ENCODE assay signal across 23 cellular contexts in genomic region chr1:18358600-18358999, GRCh38.
DNase-seq lines count a peak whose midpoint lies in the region; ATAC-seq, FAIRE-seq and TF ChIP-seq lines count a peak whose summit lies in the region.
"Had no signal": no experiment of that assay in that cellular context is flagged by ENCODE, and none has a peak within 500 bp of the region (broad histone marks: within the 10 kb centered on the region; RNA-seq: fewer than 3 reads in every experiment).

No MANE protein-coding gene starts in this region.

- no peak overlapping the region for H3K27ac ChIP-seq in HepG2 (ENCODE audit: extremely low read length, insufficient read depth, low read length)
- no peak overlapping the region for H3K27ac ChIP-seq in right lobe of liver
- no peak overlapping the region for H3K27ac ChIP-seq in HEK293 (ENCODE audit: extremely low read depth, low read depth, low read length)
- no peak overlapping the region for H3K27ac ChIP-seq in K562 (ENCODE audit: extremely low read depth, low read depth, low read length)
- H3K27ac ChIP-seq: 22Rv1; BLaER1 treated with 17β-estradiol and CSF1 and Interleukin-3, amounts not matched to agents 10 nM and 100 nM; C4-2B had no signal

- ATAC-seq in HepG2, result no peak
- no peak for ATAC-seq in right lobe of liver
- ATAC-seq in K562, result no peak
- ATAC-seq in T-helper 17 cell, result no peak
- ATAC-seq: CD8-positive, alpha-beta T cell; GM12878 had no signal

- in situ Hi-C loops in HepG2 (cut with HindIII; ENCODE audit: extremely low pct_ligation_motif_present, low pct_unique_long_range_greater_than_20kb) (no loop called here), K562 (cut with MboI) (no loop called here), G401 (cut with HindIII; ENCODE audit: low sequenced_read_pairs) (no loop called here)

- H3K36me3 ChIP-seq in HepG2 (replicated peaks in 1 of 2; ENCODE audit: control insufficient read depth in 1 of 2, insufficient read depth in 2 of 2, low read length in 2 of 2) (no peaks in the 10 kb centered on the region), right lobe of liver (no peaks in the 10 kb centered on the region), HEK293 (ENCODE audit: control insufficient read depth in 2 of 2, insufficient read depth in 1 of 2, low read length in 2 of 2) (no peaks in the 10 kb centered on the region), K562 (ENCODE audit: control insufficient read depth, insufficient read depth, low read length) (no peaks in the 10 kb centered on the region)
- H3K36me3 ChIP-seq: BLaER1 treated with 17β-estradiol and CSF1 and Interleukin-3, amounts not matched to agents 10 nM and 100 nM had no signal

- TF ChIP-seq POLR2A in HepG2 (IDR thresholded peaks at IDR 0.05; ENCODE audit: insufficient read depth in 1 of 2, low read depth in 2 of 2, low read length in 2 of 2) (no peak), right lobe of liver (IDR thresholded peaks at IDR 0.05) (no peak), K562 (conservative IDR thresholded peaks at IDR 0.05) (no peak)

- H3K4me1 Mint-ChIP-seq in neural crest cell (no peaks in the 10 kb centered on the region), T-helper 17 cell (no peaks in the 10 kb centered on the region)
- H3K4me1 Mint-ChIP-seq: B cell had no signal

- TF ChIP-seq RAD21 in HepG2 (CRISPR knock-in tag; IDR thresholded peaks at IDR 0.05), result no peak
- TF ChIP-seq RAD21 in K562 (CRISPR knock-in tag; conservative IDR thresholded peaks at IDR 0.05 in 1 of 2, IDR thresholded peaks at IDR 0.05 in 1 of 2), result no peak

- POLR2A ChIA-PET in HepG2 (lab: Yijun Ruan, JAX), result no interaction called here
- POLR2A ChIA-PET in HEK293 (lab: Yijun Ruan, JAX), result no interaction called here
- POLR2A ChIA-PET in K562 (lab: Yijun Ruan, JAX), result no interaction called here

- intact Hi-C loops in HepG2 (cut with micrococcal nuclease; ENCODE audit: unreplicated experiment), result no loop called here
- intact Hi-C loops in right lobe of liver (cut with DNase I), result no loop called here
- intact Hi-C loops in K562 (cut with micrococcal nuclease), result no loop called here

- H3K79me2 ChIP-seq in HepG2 (ENCODE audit: insufficient read depth, low read length) (no peaks in the 10 kb centered on the region), K562 (ENCODE audit: control insufficient read depth, insufficient read depth, low read length) (no peaks in the 10 kb centered on the region)

- BruUV-seq in HepG2 (replicated peaks; lab: Mats Ljungman, UMichigan) (no TSS peak), K562 (replicated peaks; lab: Mats Ljungman, UMichigan) (no TSS peak)

- H3K9ac ChIP-seq in HepG2 (ENCODE audit: insufficient read depth, low read depth, low read length) (no peak overlapping the region), K562 (ENCODE audit: insufficient read depth in 1 of 2, low read depth in 2 of 2, low read length in 2 of 2) (no peak overlapping the region)
- H3K9ac ChIP-seq: BLaER1 treated with 17β-estradiol and CSF1 and Interleukin-3, amounts not matched to agents 10 nM and 100 nM had no signal

- no peak for DNase-seq in HepG2 (ENCODE audit: low spot score)
- DNase-seq in right lobe of liver, result no peak
- DNase-seq in K562 (ENCODE audit: extremely low read depth in 1 of 4, low spot score in 3 of 4), result no peak
- DNase-seq in neural crest cell (ENCODE audit: low read depth, low spot score), result no peak
- no peak for DNase-seq in T-helper 17 cell
- no peak for DNase-seq in G401 (ENCODE audit: low spot score)
- no peak for DNase-seq in RPMI8226
- DNase-seq: AML-193; Caco-2; Calu3; CD4-positive, alpha-beta T cell; CD8-positive, alpha-beta T cell; DMS79 treated with DMSO at 0.1 percent for 48 hours; GDM1 had no signal

- TF ChIP-seq EP300 in HepG2 (IDR thresholded peaks at IDR 0.05; ENCODE audit: low read depth in 2 of 2, low read length in 2 of 2), result no peak
- no peak for TF ChIP-seq EP300 in HepG2 (CRISPR knock-in tag; IDR thresholded peaks at IDR 0.05; ENCODE audit: borderline replicate concordance)
- TF ChIP-seq EP300 in K562 (IDR thresholded peaks at IDR 0.05; ENCODE audit: low read length), result no peak

- peaks cover 2 to 17% of the 10 kb centered on the region in 2 experiments; a peak in 3 of 5 replicates for H3K27me3 ChIP-seq in HepG2 (ENCODE audit: control insufficient read depth in 1 of 2, insufficient read depth in 2 of 2, low read length in 2 of 2)
- no peaks in the 10 kb centered on the region for H3K27me3 ChIP-seq in right lobe of liver
- peaks cover 0 to 24% of the 10 kb centered on the region in 2 experiments; a peak in 3 of 5 replicates for H3K27me3 ChIP-seq in K562 (ENCODE audit: control insufficient read depth in 2 of 2, insufficient read depth in 2 of 2, low read length in 2 of 2)
- H3K27me3 ChIP-seq: BLaER1 treated with 17β-estradiol and CSF1 and Interleukin-3, amounts not matched to agents 10 nM and 100 nM had no signal

- WGBS in HepG2 (ENCODE audit: low lambda C conversion rate), result 0% methylated on average over 1 of the region's 1 CpG
- WGBS in right lobe of liver (ENCODE audit: insufficient coverage, low coverage, low lambda C conversion rate, missing lambda C conversion rate), result 27% methylated on average over 1 of the region's 1 CpG
- 4% methylated on average over 1 of the region's 1 CpG for WGBS in K562 (ENCODE audit: insufficient coverage, low coverage, missing lambda C conversion rate)

- no peaks in the 10 kb centered on the region for H3K9me3 ChIP-seq in HepG2 (ENCODE audit: low read length)
- H3K9me3 ChIP-seq in right lobe of liver, result no peaks in the 10 kb centered on the region
- no peaks in the 10 kb centered on the region for H3K9me3 ChIP-seq in HEK293 (ENCODE audit: control insufficient read depth, insufficient read depth, low read depth, low read length)
- no peaks in the 10 kb centered on the region for H3K9me3 ChIP-seq in K562 (replicated peaks; ENCODE audit: control insufficient read depth, insufficient read depth, low read depth, low read length)
- H3K9me3 ChIP-seq in T-helper 17 cell (ENCODE audit: control insufficient read depth, low read length, poor library complexity, severe bottlenecking), result no peaks in the 10 kb centered on the region
- H3K9me3 ChIP-seq: BLaER1 treated with 17β-estradiol and CSF1 and Interleukin-3, amounts not matched to agents 10 nM and 100 nM; Caco-2 had no signal

- H4K20me1 ChIP-seq in HepG2 (ENCODE audit: insufficient read depth, low read length) (no peaks in the 10 kb centered on the region), K562 (replicated peaks; ENCODE audit: control insufficient read depth, insufficient read depth, low read length) (no peaks in the 10 kb centered on the region; the same call in 1 of the 2 replicates)
- H4K20me1 ChIP-seq: BLaER1 treated with 17β-estradiol and CSF1 and Interleukin-3, amounts not matched to agents 10 nM and 100 nM had no signal

- H3K4me3 Mint-ChIP-seq in neural crest cell, result no peak overlapping the region
- no peak overlapping the region for H3K4me3 Mint-ChIP-seq in T-helper 17 cell
- H3K4me3 Mint-ChIP-seq: B cell; CD4-positive, alpha-beta T cell; CD8-positive, alpha-beta T cell had no signal

- no peak for FAIRE-seq in HepG2 (lab: Jason Lieb, UNC)
- no peak for FAIRE-seq in K562 (lab: Jason Lieb, UNC)
- FAIRE-seq: D721Med, GM12878, GM12892, GM18507 had no signal

- no peaks in the 10 kb centered on the region for H3K9me3 Mint-ChIP-seq in neural crest cell
- H3K9me3 Mint-ChIP-seq: CD4-positive, alpha-beta T cell; CD8-positive, alpha-beta T cell had no signal

- no peak overlapping the region for H2AFZ ChIP-seq in HepG2 (ENCODE audit: low read length)
- no peak overlapping the region for H2AFZ ChIP-seq in K562 (ENCODE audit: low read depth, low read length)

- H3K27ac Mint-ChIP-seq in neural crest cell (ENCODE audit: unreplicated experiment), result peak overlapping the region; percentile 28
- no peak overlapping the region for H3K27ac Mint-ChIP-seq in T-helper 17 cell
- H3K27ac Mint-ChIP-seq: B cell; CD4-positive, alpha-beta T cell; CD8-positive, alpha-beta T cell had no signal

- H3K4me3 ChIP-seq in HepG2 (replicated peaks in 1 of 3; ENCODE audit: insufficient read depth in 1 of 3, low read depth in 2 of 3, low read length in 3 of 3) (no peak overlapping the region), right lobe of liver (no peak overlapping the region), HEK293 (ENCODE audit: low read depth, low read length) (no peak overlapping the region), K562 (no peak overlapping the region)
- H3K4me3 ChIP-seq: BLaER1 treated with 17β-estradiol and CSF1 and Interleukin-3, amounts not matched to agents 10 nM and 100 nM; GM12878 had no signal

- H3K27me3 Mint-ChIP-seq in neural crest cell (ENCODE audit: low read depth) (peaks cover 74% of the 10 kb centered on the region), T-helper 17 cell (peaks cover 35% of the 10 kb centered on the region)

- no peaks in the 10 kb centered on the region for H3K36me3 Mint-ChIP-seq in neural crest cell (ENCODE audit: low read depth)
- no peaks in the 10 kb centered on the region for H3K36me3 Mint-ChIP-seq in T-helper 17 cell (ENCODE audit: low read depth)
- H3K36me3 Mint-ChIP-seq: CD8-positive, alpha-beta T cell had no signal

- H3K4me1 ChIP-seq in HepG2 (ENCODE audit: insufficient read depth, low read length), result no peaks in the 10 kb centered on the region
- no peaks in the 10 kb centered on the region for H3K4me1 ChIP-seq in right lobe of liver
- no peaks in the 10 kb centered on the region for H3K4me1 ChIP-seq in HEK293 (ENCODE audit: control insufficient read depth, insufficient read depth, low read length)
- H3K4me1 ChIP-seq in K562 (replicated peaks in 1 of 2; ENCODE audit: control insufficient read depth in 2 of 2, insufficient read depth in 2 of 2, low read length in 2 of 2), result no peaks in the 10 kb centered on the region
- H3K4me1 ChIP-seq: Caco-2 had no signal

- no peaks in the 10 kb centered on the region for H3K9me1 ChIP-seq in K562 (ENCODE audit: control insufficient read depth, insufficient read depth, low read length)

- no peak overlapping the region for H3K4me2 ChIP-seq in HepG2 (ENCODE audit: low read depth, low read length)
- no peak overlapping the region for H3K4me2 ChIP-seq in K562 (ENCODE audit: insufficient read depth, low read length)
- H3K4me2 ChIP-seq: BLaER1 treated with 17β-estradiol and CSF1 and Interleukin-3, amounts not matched to agents 10 nM and 100 nM had no signal

- CTCF ChIA-PET in HepG2 (lab: Yijun Ruan, JAX; ENCODE audit: low intra/inter-chr PET ratio, low total read pairs), result no interaction called here
- CTCF ChIA-PET in HEK293 (lab: Yijun Ruan, JAX), result interaction anchor here (1.3 kb wide), 1 partner anchor 258 kb away, joined by 3 read pairs; no protein-coding TSS in a partner anchor
- CTCF ChIA-PET in K562 (lab: Yijun Ruan, JAX; ENCODE audit: low intra/inter-chr PET ratio), result no interaction called here

- TF ChIP-seq CTCF in HepG2 (CRISPR knock-in tag; IDR thresholded peaks at IDR 0.05), result no peak
- no peak for TF ChIP-seq CTCF in right lobe of liver (IDR thresholded peaks at IDR 0.05)
- no peak for TF ChIP-seq CTCF in HEK293 (tag by site-specific recombination; IDR thresholded peaks at IDR 0.05)
- TF ChIP-seq CTCF in K562 (IDR thresholded peaks at IDR 0.05 in 2 of 3, conservative IDR thresholded peaks at IDR 0.05 in 1 of 3; ENCODE audit: insufficient read depth in 2 of 3, low read depth in 1 of 3, low read length in 3 of 3), result no peak
- TF ChIP-seq CTCF in neural crest cell (conservative IDR thresholded peaks at IDR 0.05), result no peak

TF ChIP-seq in HEK293, 187 proteins besides CTCF, POLR2A, EP300 and RAD21 (continues in another document):
- no peak for TF ChIP-seq ZNF555 (tag by site-specific recombination; conservative IDR thresholded peaks at IDR 0.05)

TF ChIP-seq in K562, 482 proteins besides CTCF, POLR2A, EP300 and RAD21 (continues in another document):
- TF ChIP-seq ELF1 (tag; IDR thresholded peaks at IDR 0.05), result no peak

Comparison
In these comparisons a context has a peak if more than half of its experiments do, and no peak if none do; other contexts are left out.
1. Of the 241 proteins assayed by ChIP-seq in both HepG2 and K562: peak only in HepG2: none; only in K562: ADNP, CHD4 and ZFP36; in both: none; in neither: 237; mixed calls (peak in some experiments, not most) for 1.